ENCODE assay signal across 8 cellular contexts in genomic region chr2:12486205-12487118, GRCh38.
DNase-seq lines count a peak whose midpoint lies in the region; ATAC-seq and TF ChIP-seq lines count a peak whose summit lies in the region.
"Had no signal": no experiment of that assay in that cellular context is flagged by ENCODE, and none has a peak within 500 bp of the region (broad histone marks: within the 10 kb centered on the region; RNA-seq: fewer than 3 reads in every experiment).

No MANE protein-coding gene starts in this region.

- H2AFZ ChIP-seq in osteoblast (ENCODE audit: low read length): no peak overlapping the region

- H3K4me3 ChIP-seq in astrocyte of the spinal cord (ENCODE audit: low read depth, low read length) (no peak overlapping the region), ovary (no peak overlapping the region), osteoblast (ENCODE audit: insufficient read depth, low read length) (no peak overlapping the region)

- TF ChIP-seq CTCF in astrocyte of the spinal cord (IDR thresholded peaks at IDR 0.05; ENCODE audit: low read depth, low read length) (no peak), ovary (IDR thresholded peaks at IDR 0.05) (no peak), osteoblast (IDR thresholded peaks at IDR 0.05; ENCODE audit: extremely low read depth, low read depth, low read length) (no peak)

- H3K27me3 ChIP-seq in ovary: no peaks in the 10 kb centered on the region
- no peaks in the 10 kb centered on the region for H3K27me3 ChIP-seq in osteoblast (ENCODE audit: insufficient read depth, low read length)

- no peak for TF ChIP-seq POLR2A in ovary (IDR thresholded peaks at IDR 0.05)

- H3K36me3 ChIP-seq in ovary (no peaks in the 10 kb centered on the region), osteoblast (ENCODE audit: insufficient read depth, low read length) (no peaks in the 10 kb centered on the region)

- no peak for TF ChIP-seq EP300 in ovary (IDR thresholded peaks at IDR 0.05)

- intact Hi-C loops in ovary (cut with DNase I): no loop called here

- H3K4me2 ChIP-seq in osteoblast (ENCODE audit: insufficient read depth, low read length): no peak overlapping the region

- no peaks in the 10 kb centered on the region for H3K79me2 ChIP-seq in osteoblast (ENCODE audit: insufficient read depth, low read length)

- peak; percentile 67 for ATAC-seq in GM19395 (IDR thresholded peaks at IDR 0.05; ENCODE audit: unreplicated experiment)
- ATAC-seq in HG03045 (IDR thresholded peaks at IDR 0.05; ENCODE audit: unreplicated experiment): peak; percentile 70

- DNase-seq in astrocyte of the spinal cord (ENCODE audit: low read depth, low spot score) (peak; percentile 55), ovary (peak in 3 of 5 donors; percentile 42 to 50 (median 46)), NCI-H2227 (lab: John Stamatoyannopoulos, UW; ENCODE audit: unreplicated experiment) (no peak), osteoblast (ENCODE audit: insufficient read length, low spot score, missing footprints) (no peak), T1000 (lab: John Stamatoyannopoulos, UW) (no peak)
- DNase-seq: central memory CD4-positive, alpha-beta T cell had no signal

- in situ Hi-C loops in astrocyte of the spinal cord (cut with HindIII; ENCODE audit: low sequenced_read_pairs): no loop called here

- H3K9me3 ChIP-seq in ovary: no peaks in the 10 kb centered on the region
- H3K9me3 ChIP-seq in osteoblast (ENCODE audit: low read depth, low read length): no peaks in the 10 kb centered on the region

- H4K20me1 ChIP-seq in osteoblast (ENCODE audit: insufficient read depth, low read length): no peaks in the 10 kb centered on the region

- peaks cover 12% of the 10 kb centered on the region for H3K4me1 ChIP-seq in ovary (ENCODE audit: insufficient read depth)
- peaks cover 13% of the 10 kb centered on the region for H3K4me1 ChIP-seq in osteoblast (ENCODE audit: insufficient read depth, low read length)

- H3K27ac ChIP-seq in ovary (peak overlapping the region in 1 of 2 donors; percentile 44), osteoblast (ENCODE audit: low read depth, low read length) (no peak overlapping the region)

- 35 to 40% (median 38%) methylated on average over 9 of the region's 9 CpGs for WGBS in ovary, 3 donors

Comparison
In these comparisons a context has a peak if more than half of its experiments do, and no peak if none do; other contexts are left out.
1. DNase-seq: peak in astrocyte of the spinal cord (single experiment) and ovary (3 of 5); none in NCI-H2227 (single experiment), osteoblast (single experiment) and T1000 (single experiment).